17 cellular contexts compared by ENCODE assay signal in the genomic region with DNA sequence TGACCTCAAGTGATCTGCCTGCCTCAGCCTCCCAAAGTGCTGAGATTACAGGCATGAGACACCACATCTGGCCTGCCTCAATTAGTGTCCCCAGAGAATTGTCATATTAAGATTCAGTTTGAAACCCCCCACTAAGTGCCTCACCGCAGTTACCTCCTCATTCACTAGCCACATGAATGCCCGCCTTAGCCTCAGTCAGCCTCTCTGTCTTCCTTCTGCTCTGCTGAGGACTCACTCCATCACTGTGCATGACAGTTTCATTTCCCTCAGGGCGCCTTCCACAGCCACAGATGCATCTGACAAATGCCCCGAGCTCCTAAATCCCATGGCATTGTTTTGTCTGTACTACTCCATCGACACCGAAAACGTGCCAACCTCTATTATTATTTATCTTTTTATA. TPM values are rescaled to one million over a fixed set of nuclear protein-coding genes. Genes with fewer than 3 reads are reported as not detected.
"Had no signal": no experiment of that assay in that cellular context is flagged by ENCODE, and none has a peak within 500 bp of the region (broad histone marks: within the 10 kb centered on the region; RNA-seq: fewer than 3 reads in every experiment).

No MANE protein-coding gene starts in this region.

- ATAC-seq: activated CD8-positive, alpha-beta T cell treated with anti-CD3 and anti-CD28 coated beads, Interleukin-2, amount 10 ng/mL, durations not matched to agents 7 days and 5 days; left lobe of liver; psoas muscle; stimulated activated memory B cell treated with anti-CD40 and anti-IgM and Interleukin-4, amounts not matched to agents 10 μg/mL and 1 μg/mL and 100 μg/mL, for 72 hours had no signal

- H3K4me3 Mint-ChIP-seq: activated CD8-positive, alpha-beta T cell treated with anti-CD3 and anti-CD28 coated beads, Interleukin-2, amount 10 ng/mL, durations not matched to agents 7 days and 5 days; activated T-helper 1 cell treated with anti-CD3 and anti-CD28 coated beads, Interleukin-12 subunit alpha, Interleukin-12 subunit beta, Interleukin-2, Interleukin-4 antibody, amounts not matched to agents 30 ng/mL and 10 ng/mL and 1 ng/mL, durations not matched to agents 14 hours and 24 hours and 36 hours; nephron progenitor cell; stimulated activated memory B cell treated with anti-CD40 and anti-IgM and Interleukin-4, amounts not matched to agents 10 μg/mL and 1 μg/mL and 100 μg/mL, for 72 hours had no signal

- DNase-seq: activated CD4-positive, alpha-beta T cell treated with anti-CD3 and anti-CD28 coated beads for 4 hours; activated CD8-positive, alpha-beta T cell treated with anti-CD3 and anti-CD28 coated beads, Interleukin-2, amount 10 ng/mL, durations not matched to agents 7 days and 5 days; activated naive CD4-positive, alpha-beta T cell treated with Interleukin-2 at 50 U/mL for 16 hours; effector CD8-positive, alpha-beta T cell; foreskin melanocyte; heart left ventricle; nephron progenitor cell; psoas muscle; spleen; stimulated activated CD4-positive, alpha-beta T cell treated with anti-CD3 and anti-CD28 coated beads, Interleukin-1b, Interleukin-23, amount 100 ng/mL, for 48 hours; WERI-Rb-1 had no signal

- H3K9me3 Mint-ChIP-seq: activated T-helper 1 cell treated with anti-CD3 and anti-CD28 coated beads, Interleukin-12 subunit alpha, Interleukin-12 subunit beta, Interleukin-2, Interleukin-4 antibody, amounts not matched to agents 30 ng/mL and 10 ng/mL and 1 ng/mL, durations not matched to agents 14 hours and 24 hours and 36 hours; nephron progenitor cell; stimulated activated memory B cell treated with anti-CD40 and anti-IgM and Interleukin-4, amounts not matched to agents 10 μg/mL and 1 μg/mL and 100 μg/mL, for 72 hours had no signal

- H3K27ac Mint-ChIP-seq: activated CD8-positive, alpha-beta T cell treated with anti-CD3 and anti-CD28 coated beads, Interleukin-2, amount 10 ng/mL, durations not matched to agents 7 days and 5 days; activated T-helper 1 cell treated with anti-CD3 and anti-CD28 coated beads, Interleukin-12 subunit alpha, Interleukin-12 subunit beta, Interleukin-2, Interleukin-4 antibody, amounts not matched to agents 30 ng/mL and 10 ng/mL and 1 ng/mL, durations not matched to agents 14 hours and 24 hours and 36 hours; nephron progenitor cell; stimulated activated memory B cell treated with anti-CD40 and anti-IgM and Interleukin-4, amounts not matched to agents 10 μg/mL and 1 μg/mL and 100 μg/mL, for 72 hours had no signal

- H3K27me3 Mint-ChIP-seq: stimulated activated memory B cell treated with anti-CD40 and anti-IgM and Interleukin-4, amounts not matched to agents 10 μg/mL and 1 μg/mL and 100 μg/mL, for 72 hours had no signal

RNA-seq across cellular contexts. Expression of gene C1QTNF9B, which starts 31.4 kb away (rescaled TPM):
- total RNA-seq: activated CD8-positive, alpha-beta T cell treated with anti-CD3 and anti-CD28 coated beads, Interleukin-2, amount 10 ng/mL, durations not matched to agents 7 days and 5 days; activated T-helper 1 cell treated with anti-CD3 and anti-CD28 coated beads, Interleukin-12 subunit alpha, Interleukin-12 subunit beta, Interleukin-2, Interleukin-4 antibody, amounts not matched to agents 30 ng/mL and 10 ng/mL and 1 ng/mL, durations not matched to agents 14 hours and 24 hours and 36 hours; left lobe of liver; omental fat pad; subcutaneous adipose tissue; T-helper 2 cell treated with Interferon-gamma antibody and Interleukin-4, amounts not matched to agents 100 ng/mL and 5 ng/mL, for 36 hours had no signal
